Comparison of ENCODE assay signal across 12 cellular contexts in genomic region chr6:2524090-2524489, GRCh38.
DNase-seq lines count a peak whose midpoint lies in the region; ATAC-seq, FAIRE-seq and TF ChIP-seq lines count a peak whose summit lies in the region.
"Had no signal": no experiment of that assay in that cellular context is flagged by ENCODE, and none has a peak within 500 bp of the region (broad histone marks: within the 10 kb centered on the region; RNA-seq: fewer than 3 reads in every experiment).

No MANE protein-coding gene starts in this region.

- CTCF ChIA-PET in SK-N-SH (lab: Yijun Ruan, JAX), result interaction anchor here (0.5 to 1.1 kb wide), 2 partner anchors 21 to 75 kb away, joined by 3 read pairs; no protein-coding TSS in a partner anchor
- CTCF ChIA-PET in K562 (lab: Yijun Ruan, JAX; ENCODE audit: low intra/inter-chr PET ratio), result no interaction called here

- DNase-seq in SK-N-SH (no peak), Karpas-422 (peak; percentile 60), K562 (ENCODE audit: extremely low read depth in 1 of 4, low spot score in 3 of 4) (peak in 2 of 4 experiments; percentile 21 to 30), neural progenitor cell (ENCODE audit: low spot score) (no peak), AG20443 (ENCODE audit: low spot score) (no peak)
- DNase-seq in activated effector memory CD4-positive, alpha-beta T cell treated with anti-CD3 and anti-CD28 coated beads, Interleukin-2, amount 50 U/mL, for 16 hours, result no peak
- DNase-seq: naive thymus-derived CD4-positive, alpha-beta T cell had no signal

- H3F3A ChIP-seq in SK-N-SH (replicated peaks; ENCODE audit: insufficient read depth) (no peaks in the 10 kb centered on the region), neural progenitor cell (ENCODE audit: low read depth) (no peaks in the 10 kb centered on the region)

- H3K9ac ChIP-seq in SK-N-SH (no peak overlapping the region), Karpas-422 (ENCODE audit: low read length) (no peak overlapping the region), K562 (ENCODE audit: insufficient read depth in 1 of 2, low read depth in 2 of 2, low read length in 2 of 2) (no peak overlapping the region), neural progenitor cell (no peak overlapping the region)

- BruUV-seq in K562 (replicated peaks; lab: Mats Ljungman, UMichigan), result no TSS peak

- no peak overlapping the region for H2AFZ ChIP-seq in SK-N-SH (ENCODE audit: low read depth)
- no peak overlapping the region for H2AFZ ChIP-seq in Karpas-422 (ENCODE audit: low read length)
- no peak overlapping the region for H2AFZ ChIP-seq in K562 (ENCODE audit: low read depth, low read length)
- H2AFZ ChIP-seq in neural progenitor cell (replicated peaks), result no peak overlapping the region

- H3K9me3 ChIP-seq in SK-N-SH (no peaks in the 10 kb centered on the region; the same call in 1 of the 2 replicates), Karpas-422 (ENCODE audit: low read length) (peaks cover 6% of the 10 kb centered on the region), K562 (replicated peaks; ENCODE audit: control insufficient read depth, insufficient read depth, low read depth, low read length) (0 out of 2 replicates have a peak, but pooled peaks cover 4% of the 10 kb centered on the region), neural progenitor cell (ENCODE audit: low read depth) (peaks cover 14% of the 10 kb centered on the region)

- in situ Hi-C loops in K562 (cut with MboI), result no loop called here

- TF ChIP-seq POLR2A in K562 (conservative IDR thresholded peaks at IDR 0.05), result no peak

- no peaks in the 10 kb centered on the region for H3K4me1 Mint-ChIP-seq in neural progenitor cell
- H3K4me1 Mint-ChIP-seq: B cell had no signal

- H3K9me1 ChIP-seq in K562 (ENCODE audit: control insufficient read depth, insufficient read depth, low read length), result no peaks in the 10 kb centered on the region

- peaks cover 4% of the 10 kb centered on the region for H3K27me3 Mint-ChIP-seq in neural progenitor cell (ENCODE audit: insufficient read depth, low read depth)

- no peak overlapping the region for H3K27ac Mint-ChIP-seq in neural progenitor cell
- H3K27ac Mint-ChIP-seq: B cell; naive thymus-derived CD4-positive, alpha-beta T cell had no signal

- ATAC-seq in SK-N-SH treated with all-trans-retinoic acid at 6 μM for 48 hours (no peak), K562 (peak; percentile 64; the same call in 2 of the 3 replicates), GM18870 (IDR thresholded peaks at IDR 0.05; ENCODE audit: unreplicated experiment) (no peak)
- ATAC-seq: naive thymus-derived CD4-positive, alpha-beta T cell; Right ventricle myocardium inferior had no signal

- TF ChIP-seq RAD21 in SK-N-SH (IDR thresholded peaks at IDR 0.05; ENCODE audit: low read length) (no peak), K562 (CRISPR knock-in tag; conservative IDR thresholded peaks at IDR 0.05 in 1 of 2, IDR thresholded peaks at IDR 0.05 in 1 of 2) (peak in 1 of 2 experiments; percentile 30; a peak in 2 of 4 replicates)

- H3K36me3 ChIP-seq in SK-N-SH (replicated peaks in 1 of 2; ENCODE audit: control insufficient read depth in 1 of 2, insufficient read depth in 2 of 2, low read length in 1 of 2) (no peaks in the 10 kb centered on the region), Karpas-422 (ENCODE audit: insufficient read depth, low read length) (no peaks in the 10 kb centered on the region), K562 (ENCODE audit: control insufficient read depth, insufficient read depth, low read length) (no peaks in the 10 kb centered on the region), neural progenitor cell (no peaks in the 10 kb centered on the region)

- H3K4me1 ChIP-seq in SK-N-SH (ENCODE audit: control insufficient read depth in 1 of 2, insufficient read depth in 2 of 2, low read depth in 1 of 2, low read length in 1 of 2), result peaks cover 0 to under 1% of the 10 kb centered on the region in 2 experiments; a peak in 1 of 4 replicates
- H3K4me1 ChIP-seq in Karpas-422 (ENCODE audit: low read length), result no peaks in the 10 kb centered on the region
- H3K4me1 ChIP-seq in K562 (replicated peaks in 1 of 2; ENCODE audit: control insufficient read depth in 2 of 2, insufficient read depth in 2 of 2, low read length in 2 of 2), result no peaks in the 10 kb centered on the region
- H3K4me1 ChIP-seq in neural progenitor cell, result no peaks in the 10 kb centered on the region

- H3K79me2 ChIP-seq in SK-N-SH (ENCODE audit: insufficient read depth) (no peaks in the 10 kb centered on the region), Karpas-422 (ENCODE audit: low read length) (no peaks in the 10 kb centered on the region), K562 (ENCODE audit: control insufficient read depth, insufficient read depth, low read length) (no peaks in the 10 kb centered on the region), neural progenitor cell (ENCODE audit: low read depth) (no peaks in the 10 kb centered on the region)

- FAIRE-seq in K562 (lab: Jason Lieb, UNC), result peak; percentile 51

- TF ChIP-seq CTCF in SK-N-SH (IDR thresholded peaks at IDR 0.05) (peak; percentile 18; the same call in 1 of the 2 replicates), K562 (IDR thresholded peaks at IDR 0.05 in 2 of 3, conservative IDR thresholded peaks at IDR 0.05 in 1 of 3; ENCODE audit: insufficient read depth in 2 of 3, low read depth in 1 of 3, low read length in 3 of 3) (peak; percentile 46 to 58 (median 50)), neural progenitor cell (IDR thresholded peaks at IDR 0.05) (peak; percentile 20)

- intact Hi-C loops in K562 (cut with micrococcal nuclease), result no loop called here

- H3K4me3 ChIP-seq in SK-N-SH (ENCODE audit: low read depth in 2 of 2, low read length in 1 of 2), result no peak overlapping the region
- H3K4me3 ChIP-seq in Karpas-422 (ENCODE audit: low read length), result no peak overlapping the region
- no peak overlapping the region for H3K4me3 ChIP-seq in K562
- H3K4me3 ChIP-seq in neural progenitor cell, result no peak overlapping the region

- H3K4me2 ChIP-seq in SK-N-SH, result no peak overlapping the region
- H3K4me2 ChIP-seq in Karpas-422 (ENCODE audit: low read depth, low read length, poor library complexity, severe bottlenecking), result no peak overlapping the region
- H3K4me2 ChIP-seq in K562 (ENCODE audit: insufficient read depth, low read length), result no peak overlapping the region
- no peak overlapping the region for H3K4me2 ChIP-seq in neural progenitor cell

- peaks cover 8% of the 10 kb centered on the region for H3K9me3 Mint-ChIP-seq in neural progenitor cell

- no peaks in the 10 kb centered on the region for H4K20me1 ChIP-seq in SK-N-SH (ENCODE audit: insufficient read depth)
- H4K20me1 ChIP-seq in Karpas-422 (ENCODE audit: insufficient read depth, low read depth, low read length), result no peaks in the 10 kb centered on the region
- H4K20me1 ChIP-seq in K562 (replicated peaks; ENCODE audit: control insufficient read depth, insufficient read depth, low read length), result no peaks in the 10 kb centered on the region
- H4K20me1 ChIP-seq in neural progenitor cell (ENCODE audit: low read depth), result no peaks in the 10 kb centered on the region

- H3K27ac ChIP-seq in SK-N-SH (ENCODE audit: low read depth in 2 of 2, low read length in 1 of 2) (no peak overlapping the region), Karpas-422 (ENCODE audit: low read length) (no peak overlapping the region), K562 (ENCODE audit: extremely low read depth, low read depth, low read length) (no peak overlapping the region), neural progenitor cell (no peak overlapping the region)

- TF ChIP-seq EP300 in SK-N-SH (IDR thresholded peaks at IDR 0.05; ENCODE audit: borderline replicate concordance in 1 of 2, low read depth in 1 of 2, low read length in 1 of 2), result no peak
- TF ChIP-seq EP300 in K562 (IDR thresholded peaks at IDR 0.05; ENCODE audit: low read length), result no peak

- H3K9me2 ChIP-seq in SK-N-SH (no peaks in the 10 kb centered on the region), Karpas-422 (replicated peaks; ENCODE audit: insufficient read depth, low read length) (0 out of 2 replicates have a peak, but pooled peaks cover 2% of the 10 kb centered on the region)

- POLR2A ChIA-PET in SK-N-SH (lab: Yijun Ruan, JAX), result no interaction called here
- POLR2A ChIA-PET in K562 (lab: Yijun Ruan, JAX), result interaction anchor here (0.6 to 1.7 kb wide), 4 partner anchors 11 to 110 kb away, joined by 3 to 5 read pairs (median 3); no protein-coding TSS in a partner anchor

- no peak overlapping the region for H3K4me3 Mint-ChIP-seq in neural progenitor cell
- H3K4me3 Mint-ChIP-seq: B cell; central memory CD8-positive, alpha-beta T cell; naive thymus-derived CD4-positive, alpha-beta T cell had no signal

- H3K27me3 ChIP-seq in SK-N-SH (ENCODE audit: insufficient read depth), result no peaks in the 10 kb centered on the region
- H3K27me3 ChIP-seq in Karpas-422 (ENCODE audit: low read length), result 0 out of 2 replicates have a peak, but pooled peaks cover 3% of the 10 kb centered on the region
- no peaks in the 10 kb centered on the region for H3K27me3 ChIP-seq in K562 (ENCODE audit: control insufficient read depth in 2 of 2, insufficient read depth in 2 of 2, low read length in 2 of 2)
- no peaks in the 10 kb centered on the region for H3K27me3 ChIP-seq in neural progenitor cell

- H3K36me3 Mint-ChIP-seq in neural progenitor cell, result no peaks in the 10 kb centered on the region

TF ChIP-seq in SK-N-SH treated with all-trans-retinoic acid at 6 μM for 48 hours, 23 proteins besides CTCF, POLR2A, EP300 and RAD21:
- TF ChIP-seq ZNF565 (CRISPR knock-in tag; conservative IDR thresholded peaks at IDR 0.05; ENCODE audit: low read depth), result no peak
- no peak for TF ChIP-seq ZC3H10 (CRISPR knock-in tag; IDR thresholded peaks at IDR 0.05)

TF ChIP-seq in K562, 482 proteins besides CTCF, POLR2A, EP300 and RAD21:
- peak in 1 of 2 experiments; percentile 73; a peak in 2 of 3 replicates for TF ChIP-seq CBX3 (IDR thresholded peaks at IDR 0.05; ENCODE audit: borderline replicate concordance in 1 of 2, low read length in 2 of 2)
- no peak for TF ChIP-seq CXXC5 (CRISPR knock-in tag; IDR thresholded peaks at IDR 0.05)
- no peak for TF ChIP-seq SMARCA4 (IDR thresholded peaks at IDR 0.05)

Comparison
In these comparisons a context has a peak if more than half of its experiments do, and no peak if none do; other contexts are left out.
1. Of the 27 proteins assayed by ChIP-seq in both K562 and SK-N-SH: peak only in K562: none; only in SK-N-SH: none; in both: CTCF; in neither: 25; mixed calls (peak in some experiments, not most) for 1.